In the genomic region with DNA sequence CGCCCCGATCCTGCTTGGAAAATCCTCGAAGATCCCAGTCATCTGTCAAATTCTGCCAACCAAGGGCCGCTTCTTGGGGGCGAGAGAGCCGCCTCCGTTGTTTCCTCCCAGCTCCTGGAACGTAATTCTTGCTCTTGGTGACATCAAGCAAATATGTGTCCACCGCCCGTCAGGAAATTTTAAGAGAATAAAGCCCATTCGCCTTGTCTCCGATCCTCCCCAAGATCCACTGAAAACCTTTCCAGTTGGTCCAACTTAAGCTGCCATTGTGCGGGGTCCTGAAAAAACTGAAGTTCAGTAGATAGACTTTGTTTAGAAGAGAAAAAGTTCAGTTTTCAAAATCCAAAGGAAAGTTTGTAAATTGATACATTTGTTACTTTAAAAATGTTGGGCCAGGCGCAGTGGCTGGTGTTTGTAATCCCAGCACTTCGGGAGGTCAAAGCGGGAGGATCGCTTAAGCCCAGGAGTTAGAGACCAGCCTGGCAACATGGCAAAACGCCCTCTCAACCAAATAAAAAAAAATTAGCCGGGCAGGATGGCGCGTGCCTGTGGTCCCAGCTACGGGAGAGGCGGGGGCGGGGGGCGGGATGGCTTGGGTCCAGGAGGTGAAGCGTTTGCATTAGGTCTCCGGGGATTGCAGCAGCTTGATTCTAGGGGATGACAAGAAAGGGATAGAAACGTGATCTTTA, we compare ENCODE assay signal across 8 cellular contexts. TPM values are rescaled to one million over a fixed set of nuclear protein-coding genes. Genes with fewer than 3 reads are reported as not detected.
DNase-seq lines count a peak whose midpoint lies in the region; ATAC-seq lines count a peak whose summit lies in the region.

No MANE protein-coding gene starts in this region.

- ATAC-seq in CD4-positive, CD25-positive, alpha-beta regulatory T cell (ENCODE audit: low read depth in 2 of 2): no peak
- no peak for ATAC-seq in activated T-helper 17 cell treated with anti-CD3 and anti-CD28 coated beads, Interleukin-2, amount 50 U/mL, for 72 hours (replicated peaks)
- ATAC-seq in HG02642 (IDR thresholded peaks at IDR 0.05; ENCODE audit: poor library complexity, unreplicated experiment): no peak

- H3K4me3 ChIP-seq in CD4-positive, CD25-positive, alpha-beta regulatory T cell (ENCODE audit: low read depth, low read length): peak overlapping the region; percentile 96
- H3K4me3 ChIP-seq in HUES64 (ENCODE audit: low read length) (peak overlapping the region; percentile 97), skeletal muscle tissue (ENCODE audit: low read length in 3 of 3) (peak overlapping the region; percentile 75 to 94 (median 86))

- no peaks in the 10 kb centered on the region for H3K9me3 Mint-ChIP-seq in CD4-positive, CD25-positive, alpha-beta regulatory T cell
- H3K9me3 Mint-ChIP-seq in activated T-helper 17 cell treated with anti-CD3 and anti-CD28 coated beads, Interleukin-2, amount 50 U/mL, for 72 hours: no peaks in the 10 kb centered on the region

- peaks cover 9% of the 10 kb centered on the region for H3K36me3 ChIP-seq in CD4-positive, CD25-positive, alpha-beta regulatory T cell (ENCODE audit: control insufficient read depth, insufficient read depth, low read length)
- H3K36me3 ChIP-seq in HUES64 (ENCODE audit: insufficient read depth, low read length) (peaks cover 18% of the 10 kb centered on the region; the same call in 1 of the 2 replicates), skeletal muscle tissue (ENCODE audit: control insufficient read depth in 3 of 3, insufficient read depth in 3 of 3, low read length in 3 of 3) (peaks cover 0 to 9% (median 6%) of the 10 kb centered on the region in 3 donors)

- 5% methylated on average over 28 of the region's 28 CpGs for WGBS in HUES64

- H3K36me3 Mint-ChIP-seq in CD4-positive, CD25-positive, alpha-beta regulatory T cell: peaks cover 26% of the 10 kb centered on the region
- H3K36me3 Mint-ChIP-seq in activated T-helper 17 cell treated with anti-CD3 and anti-CD28 coated beads, Interleukin-2, amount 50 U/mL, for 72 hours (ENCODE audit: low read depth): peaks cover 33% of the 10 kb centered on the region

- peaks cover 10% of the 10 kb centered on the region for H3K27me3 Mint-ChIP-seq in CD4-positive, CD25-positive, alpha-beta regulatory T cell
- H3K27me3 Mint-ChIP-seq in activated T-helper 17 cell treated with anti-CD3 and anti-CD28 coated beads, Interleukin-2, amount 50 U/mL, for 72 hours: no peaks in the 10 kb centered on the region

- peak overlapping the region; percentile 95 to 96 (median 96) for H3K27ac Mint-ChIP-seq in CD4-positive, CD25-positive, alpha-beta regulatory T cell
- H3K27ac Mint-ChIP-seq in activated T-helper 17 cell treated with anti-CD3 and anti-CD28 coated beads, Interleukin-2, amount 50 U/mL, for 72 hours: peak overlapping the region; percentile 87

- peak overlapping the region; percentile 91 to 96 (median 94) for H3K4me3 Mint-ChIP-seq in CD4-positive, CD25-positive, alpha-beta regulatory T cell
- H3K4me3 Mint-ChIP-seq in activated T-helper 17 cell treated with anti-CD3 and anti-CD28 coated beads, Interleukin-2, amount 50 U/mL, for 72 hours: peak overlapping the region; percentile 97

- peaks cover 35% of the 10 kb centered on the region for H3K4me1 ChIP-seq in CD4-positive, CD25-positive, alpha-beta regulatory T cell (ENCODE audit: control insufficient read depth, insufficient read depth, low read length, poor library complexity, severe bottlenecking)
- H3K4me1 ChIP-seq in HUES64 (ENCODE audit: insufficient read depth, low read length): peaks cover 6% of the 10 kb centered on the region; the same call in 1 of the 2 replicates
- H3K4me1 ChIP-seq in skeletal muscle tissue (ENCODE audit: control insufficient read depth in 3 of 3, insufficient read depth in 3 of 3, low read length in 3 of 3): peaks cover 6 to 9% (median 7%) of the 10 kb centered on the region in 3 donors

- no peak for DNase-seq in CD4-positive, CD25-positive, alpha-beta regulatory T cell
- DNase-seq in hippocampal formation (lab: John Stamatoyannopoulos, UW) (peak; percentile 26 to 59), glomerular visceral epithelial cell (ENCODE audit: extremely low spot score) (no peak), hepatic stellate cell (ENCODE audit: low spot score) (no peak)

- no peaks in the 10 kb centered on the region for H3K27me3 ChIP-seq in CD4-positive, CD25-positive, alpha-beta regulatory T cell (ENCODE audit: control insufficient read depth, insufficient read depth, low read length)
- H3K27me3 ChIP-seq in HUES64 (ENCODE audit: insufficient read depth, low read length): peaks cover 74% of the 10 kb centered on the region
- H3K27me3 ChIP-seq in skeletal muscle tissue (ENCODE audit: control insufficient read depth in 3 of 3, insufficient read depth in 3 of 3, low read length in 3 of 3): no peaks in the 10 kb centered on the region

- H3K9me3 ChIP-seq in CD4-positive, CD25-positive, alpha-beta regulatory T cell (ENCODE audit: control insufficient read depth in 2 of 2, low read length in 2 of 2): no peaks in the 10 kb centered on the region
- H3K9me3 ChIP-seq in HUES64 (ENCODE audit: insufficient read depth, low read depth, low read length) (no peaks in the 10 kb centered on the region), skeletal muscle tissue (ENCODE audit: control insufficient read depth in 3 of 3, low read length in 3 of 3) (no peaks in the 10 kb centered on the region)

- H3K27ac ChIP-seq in CD4-positive, CD25-positive, alpha-beta regulatory T cell (ENCODE audit: insufficient read depth, low read length, poor library complexity, severe bottlenecking): peak overlapping the region; percentile 93
- H3K27ac ChIP-seq in HUES64 (ENCODE audit: low read depth, low read length) (no peak overlapping the region), skeletal muscle tissue (ENCODE audit: low read depth, low read length) (peak overlapping the region; percentile 95)

- H3K9ac ChIP-seq in HUES64 (ENCODE audit: low read depth, low read length) (no peak overlapping the region), skeletal muscle tissue (ENCODE audit: low read depth in 1 of 3, low read length in 3 of 3) (peak overlapping the region; percentile 82 to 97 (median 96))

- H3K4me1 Mint-ChIP-seq in CD4-positive, CD25-positive, alpha-beta regulatory T cell: peaks cover 29 to 47% (median 38%) of the 10 kb centered on the region in 4 donors
- peaks cover 48% of the 10 kb centered on the region for H3K4me1 Mint-ChIP-seq in activated T-helper 17 cell treated with anti-CD3 and anti-CD28 coated beads, Interleukin-2, amount 50 U/mL, for 72 hours

RNA-seq across cellular contexts. Expression of gene ZNF800, which starts 1.0 kb away (rescaled TPM):
- 81.0 TPM for total RNA-seq in CD4-positive, CD25-positive, alpha-beta regulatory T cell
- polyA plus RNA-seq in CD4-positive, CD25-positive, alpha-beta regulatory T cell: 10 to 100 TPM; 44.8 to 59.5 (median 51.0) TPM
- polyA plus RNA-seq in HUES64 (2013, experiment 1 of 2): 4.7 TPM
- polyA plus RNA-seq in HUES64 (2013, experiment 2 of 2): 4.9 TPM
- 10 to 100 TPM; 34.8 to 37.1 TPM for total RNA-seq in activated T-helper 17 cell treated with anti-CD3 and anti-CD28 coated beads, Interleukin-2, amount 50 U/mL, for 72 hours
- total RNA-seq in skeletal muscle tissue: 14.1 TPM

Comparison
In these comparisons a context has a peak if more than half of its experiments do, and no peak if none do; other contexts are left out.
1. DNase-seq: peak in hippocampal formation (2 of 2); none in CD4-positive, CD25-positive, alpha-beta regulatory T cell (0 of 3), glomerular visceral epithelial cell (single experiment) and hepatic stellate cell (single experiment).
2. Peak in every context shown above with its lines, with median percentiles within 50 percentile points of each other: H3K4me3 ChIP-seq.